In genomic region chr6:105370316-105370715, GRCh38 we compare ENCODE assay signal across 24 cellular contexts. TPM values are rescaled to one million over a fixed set of nuclear protein-coding genes. Genes with fewer than 3 reads are reported as not detected.
A peak's percentile ranks its signal among the peaks of the same experiment; 100 is the strongest.
DNase-seq lines count a peak whose midpoint lies in the region; ATAC-seq and TF ChIP-seq lines count a peak whose summit lies in the region.
"Had no signal": no experiment of that assay in that cellular context is flagged by ENCODE, and none has a peak within 500 bp of the region (broad histone marks: within the 10 kb centered on the region; RNA-seq: fewer than 3 reads in every experiment).

No MANE protein-coding gene starts in this region.

- no peak for DNase-seq in Calu3
- DNase-seq in astrocyte of the hippocampus (ENCODE audit: low read depth, low spot score): peak; percentile 29
- DNase-seq in fibroblast of the aortic adventitia (ENCODE audit: low read depth): peak; percentile 9
- peak; percentile 19 for DNase-seq in pons (ENCODE audit: low spot score)
- no peak for DNase-seq in dedifferentiated amniotic fluid mesenchymal stem cell (ENCODE audit: extremely low spot score)
- DNase-seq in stimulated activated CD8-positive, alpha-beta memory T cell treated with anti-CD3 and anti-CD28 coated beads, Interleukin-4, amount 100 ng/mL, for 48 hours: no peak
- DNase-seq: BE2C; DND-41; GOT3; HCEC 1CT; KG1; NCI-H1092 treated with DMSO at 0.1 percent for 48 hours; NCI-H1436 treated with DMSO at 0.1 percent for 48 hours; NCI-H1930; NCI-H226; NCI-H510A treated with DMSO at 0.1 percent for 48 hours; NCI-H748 treated with DMSO at 0.1 percent for 48 hours; NK-92 treated with Interleukin-12 subunit alpha and Interleukin-12 subunit beta, amount 100 ng/mL, for 24 hours; Peyer's patch had no signal

- H3K4me3 Mint-ChIP-seq in Calu3 (ENCODE audit: low read depth, unreplicated experiment): no peak overlapping the region

- peaks cover 63% of the 10 kb centered on the region for H3K36me3 Mint-ChIP-seq in Calu3 (ENCODE audit: insufficient read depth, unreplicated experiment)

- peaks cover 38% of the 10 kb centered on the region for H3K4me1 Mint-ChIP-seq in Calu3 (ENCODE audit: low read depth, unreplicated experiment)

- H3K9me3 Mint-ChIP-seq in Calu3 (ENCODE audit: low read depth, unreplicated experiment): no peaks in the 10 kb centered on the region

- intact Hi-C loops in Calu3 (cut with micrococcal nuclease; ENCODE audit: unreplicated experiment): no loop called here

- CTCF ChIA-PET in Calu3 (lab: Charles Lee): no interaction called here

- no peak overlapping the region for H3K4me3 ChIP-seq in fibroblast of the aortic adventitia (ENCODE audit: low read depth, low read length)
- H3K4me3 ChIP-seq: A549, GM12878, Peyer's patch had no signal

- peak overlapping the region; percentile 76 for H3K27ac Mint-ChIP-seq in Calu3 (ENCODE audit: unreplicated experiment)

- no TSS peak for BruUV-seq in Calu3 (replicated peaks; lab: Mats Ljungman, UMichigan)

- ATAC-seq in GM18873 (IDR thresholded peaks at IDR 0.05; ENCODE audit: low FRiP score, unreplicated experiment) (no peak), HG03460 (IDR thresholded peaks at IDR 0.05; ENCODE audit: unreplicated experiment) (no peak)
- ATAC-seq: A549, GM12878, Right ventricle myocardium inferior had no signal

- TF ChIP-seq CTCF in Calu3 (IDR thresholded peaks at IDR 0.05; ENCODE audit: unreplicated experiment) (no peak), fibroblast of the aortic adventitia (IDR thresholded peaks at IDR 0.05; ENCODE audit: insufficient read depth, low read length) (no peak)

- no peaks in the 10 kb centered on the region for H3K27me3 Mint-ChIP-seq in Calu3 (ENCODE audit: unreplicated experiment)

RNA-seq across cellular contexts. Expression of gene PREP, which starts 32.6 kb away (rescaled TPM):
- 62.4 and 70.4 TPM in 2 replicates for total RNA-seq in Calu3 (2022)
- total RNA-seq in fibroblast of the aortic adventitia (ENCODE audit: low replicate concordance): 9.0 and 18.1 TPM in 2 replicates

Comparison
In these comparisons a context has a peak if more than half of its experiments do, and no peak if none do; other contexts are left out.
1. DNase-seq: peak in astrocyte of the hippocampus (single experiment), fibroblast of the aortic adventitia (single experiment) and pons (single experiment); none in Calu3 (single experiment), dedifferentiated amniotic fluid mesenchymal stem cell (single experiment) and stimulated activated CD8-positive, alpha-beta memory T cell treated with anti-CD3 and anti-CD28 coated beads, Interleukin-4, amount 100 ng/mL, for 48 hours (single experiment).